1 cellular context compared by ENCODE assay signal in the genomic region with DNA sequence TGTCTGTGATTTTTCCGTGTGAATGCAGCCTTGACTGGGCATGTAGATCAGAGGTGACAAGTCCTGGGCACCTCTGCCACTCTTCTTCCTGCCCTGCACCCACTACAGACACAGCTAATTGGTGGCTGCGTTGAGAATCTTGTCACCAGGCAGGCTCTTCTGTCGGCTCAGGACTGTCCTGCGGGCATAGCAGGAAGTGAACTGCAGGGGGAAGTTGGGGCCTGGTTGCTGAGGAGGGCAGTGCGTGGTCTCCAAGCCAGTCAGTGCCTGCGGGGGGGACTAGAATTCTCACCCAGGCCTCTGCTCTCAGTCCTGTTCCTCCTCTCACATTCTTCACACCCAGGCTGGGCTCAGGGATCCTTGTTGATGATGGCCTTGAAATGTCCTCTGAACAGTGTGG.
TF ChIP-seq lines count a peak whose summit lies in the region.

No MANE protein-coding gene starts in this region.

TF ChIP-seq in H1, 55 proteins besides CTCF, POLR2A, EP300 and RAD21:
- no peak for TF ChIP-seq KDM4A (IDR thresholded peaks at IDR 0.05; ENCODE audit: low read depth, low read length, severe bottlenecking)
- TF ChIP-seq BACH1 (IDR thresholded peaks at IDR 0.05; ENCODE audit: low read length): no peak
- no peak for TF ChIP-seq SIX5 (IDR thresholded peaks at IDR 0.05; ENCODE audit: low read depth, low read length)
- no peak for TF ChIP-seq SP1 (IDR thresholded peaks at IDR 0.05; ENCODE audit: low read depth, low read length)
- TF ChIP-seq, protein P1, sequence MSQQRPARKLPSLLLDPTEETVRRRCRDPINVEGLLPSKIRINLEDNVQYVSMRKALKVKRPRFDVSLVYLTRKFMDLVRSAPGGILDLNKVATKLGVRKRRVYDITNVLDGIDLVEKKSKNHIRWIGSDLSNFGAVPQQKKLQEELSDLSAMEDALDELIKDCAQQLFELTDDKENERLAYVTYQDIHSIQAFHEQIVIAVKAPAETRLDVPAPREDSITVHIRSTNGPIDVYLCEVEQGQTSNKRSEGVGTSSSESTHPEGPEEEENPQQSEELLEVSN (IDR thresholded peaks at IDR 0.05): no peak
- no peak for TF ChIP-seq SRF (IDR thresholded peaks at IDR 0.05; ENCODE audit: low read depth, low read length)
- no peak for TF ChIP-seq RNF2 (IDR thresholded peaks at IDR 0.05; ENCODE audit: borderline replicate concordance, low read depth, low read length, missing control alignments, poor library complexity, severe bottlenecking)
- TF ChIP-seq TCF12 (IDR thresholded peaks at IDR 0.05; ENCODE audit: low read depth, low read length): no peak
- TF ChIP-seq TAF7 (optimal IDR thresholded peaks at IDR 0.05; ENCODE audit: borderline replicate concordance, low read depth, low read length): no peak
